ENCODE assay signal across 11 cellular contexts in genomic region chr20:48025061-48025515, GRCh38.
DNase-seq lines count a peak whose midpoint lies in the region; ATAC-seq and TF ChIP-seq lines count a peak whose summit lies in the region.
"Had no signal": no experiment of that assay in that cellular context is flagged by ENCODE, and none has a peak within 500 bp of the region (broad histone marks: within the 10 kb centered on the region; RNA-seq: fewer than 3 reads in every experiment).

No MANE protein-coding gene starts in this region.

- no peak for ATAC-seq in GM21390 (IDR thresholded peaks at IDR 0.05; ENCODE audit: unreplicated experiment)

- H3K4me1 ChIP-seq in sigmoid colon = peaks cover 0 to 10% (median 0%) of the 10 kb centered on the region in 4 donors

- TF ChIP-seq CTCF in AG04449 (IDR thresholded peaks at IDR 0.05; ENCODE audit: insufficient read depth, low read length, missing control alignments) (peak; percentile 26), brain microvascular endothelial cell (IDR thresholded peaks at IDR 0.05; ENCODE audit: low read depth, low read length, missing control alignments) (peak; percentile 4), sigmoid colon (IDR thresholded peaks at IDR 0.05) (no peak)

- H3K27ac ChIP-seq in brain microvascular endothelial cell (peak overlapping the region; percentile 62), sigmoid colon (peak overlapping the region in 1 of 4 donors; percentile 55)

- H3K36me3 ChIP-seq in brain microvascular endothelial cell (replicated peaks) (no peaks in the 10 kb centered on the region), sigmoid colon (no peaks in the 10 kb centered on the region)

- POLR2A ChIA-PET in AG04449 (lab: Yijun Ruan, JAX) = no interaction called here

- H3K9me3 ChIP-seq in sigmoid colon = no peaks in the 10 kb centered on the region

- CTCF ChIA-PET in AG04449 (lab: Yijun Ruan, JAX) = interaction anchor here (1.2 kb wide), 1 partner anchor 167 kb away, joined by 4 read pairs; no protein-coding TSS in a partner anchor

- WGBS in sigmoid colon, 2 donors = 46 to 59% methylated on average over 13 of the region's 13 CpGs

- H3K4me3 ChIP-seq in AG04449 (ENCODE audit: low read depth, low read length) (peak overlapping the region; percentile 52), brain microvascular endothelial cell (ENCODE audit: low read depth, low read length) (no peak overlapping the region), sigmoid colon (peak overlapping the region in 1 of 4 donors; percentile 17)

- DNase-seq in AG04449 (ENCODE audit: low read depth, low spot score) = peak; percentile 58
- peak; percentile 98 for DNase-seq in M059J (ENCODE audit: low read depth)
- peak; percentile 77 for DNase-seq in brain microvascular endothelial cell
- peak; percentile 6 for DNase-seq in medulla oblongata (ENCODE audit: extremely low spot score)
- no peak for DNase-seq in NCI-H510A (lab: John Stamatoyannopoulos, UW)
- no peak for DNase-seq in sigmoid colon
- no peak for DNase-seq in GF-D8 (lab: John Stamatoyannopoulos, UW)
- DNase-seq: activated T-cell treated with anti-CD3 and anti-CD28 coated beads, Interleukin-2, amount 50 U/mL, for 1 hour; Calu3; NCI-H774 had no signal

- intact Hi-C loops in sigmoid colon (cut with DNase I) = no loop called here

- in situ Hi-C loops in brain microvascular endothelial cell (cut with HindIII; ENCODE audit: low pct_ligation_motif_present, low sequenced_read_pairs) = no loop called here

- TF ChIP-seq POLR2A in sigmoid colon (IDR thresholded peaks at IDR 0.05) = no peak

- H3K27me3 ChIP-seq in brain microvascular endothelial cell (replicated peaks) (no peaks in the 10 kb centered on the region), sigmoid colon (no peaks in the 10 kb centered on the region)

- TF ChIP-seq EP300 in sigmoid colon (IDR thresholded peaks at IDR 0.05) = no peak

Comparison
In these comparisons a context has a peak if more than half of its experiments do, and no peak if none do; other contexts are left out.
1. DNase-seq: peak in AG04449 (single experiment), M059J (single experiment), brain microvascular endothelial cell (single experiment) and medulla oblongata (single experiment); none in NCI-H510A (single experiment), sigmoid colon (single experiment) and GF-D8 (single experiment).
2. CTCF ChIP-seq: peak in AG04449 (single experiment) and brain microvascular endothelial cell (single experiment); none in sigmoid colon (0 of 4).